ENCODE assay signal across 8 cellular contexts in genomic region chr2:216695401-216695821, GRCh38. TPM values are rescaled to one million over a fixed set of nuclear protein-coding genes. Genes with fewer than 3 reads are reported as not detected.
DNase-seq lines count a peak whose midpoint lies in the region; ATAC-seq and TF ChIP-seq lines count a peak whose summit lies in the region.

TSS of gene IGFBP5 (minus strand) at chr2:216695549. CDS start at chr2:216694775, 774 bp downstream.

- no peak for ATAC-seq in GM18858 (IDR thresholded peaks at IDR 0.05; ENCODE audit: unreplicated experiment)

- no peaks in the 10 kb centered on the region for H3K9me3 Mint-ChIP-seq in activated CD4-positive, alpha-beta T cell treated with anti-CD3 and anti-CD28 coated beads, Interleukin-2, amount 10 ng/mL, durations not matched to agents 24 days and 14 days

- DNase-seq in activated CD4-positive, alpha-beta T cell treated with anti-CD3 and anti-CD28 coated beads, Interleukin-2, amount 10 ng/mL, durations not matched to agents 24 days and 14 days: no peak
- DNase-seq in activated CD4-positive, alpha-beta T cell treated with anti-CD3 and anti-CD28 coated beads, Interleukin-2, amount 50 U/mL, for 48 hours: no peak
- DNase-seq in SHP77 (lab: John Stamatoyannopoulos, UW) (peak; percentile 89 to 90), epithelial cell of esophagus (ENCODE audit: low read depth) (peak; percentile 54), mesendoderm (peak; percentile 82), thyroid gland (peak; percentile 96 to 97), SW 1271 (lab: John Stamatoyannopoulos, UW) (no peak)

- no peaks in the 10 kb centered on the region for H3K36me3 ChIP-seq in mesendoderm (ENCODE audit: control insufficient read depth, insufficient read depth, low read length)
- no peaks in the 10 kb centered on the region for H3K36me3 ChIP-seq in thyroid gland

- peak within 1 kb of the TSS; percentile 54 for H3K56ac ChIP-seq in mesendoderm (ENCODE audit: low read length)

- H4K5ac ChIP-seq in mesendoderm (ENCODE audit: low read length): no peak within 1 kb of the TSS

- no peak within 1 kb of the TSS for H2BK5ac ChIP-seq in mesendoderm (ENCODE audit: low read length)

- no peaks in the 10 kb centered on the region for H3K79me2 ChIP-seq in mesendoderm (ENCODE audit: control insufficient read depth, insufficient read depth, low read length)

- no peak within 1 kb of the TSS for H3K4ac ChIP-seq in mesendoderm (ENCODE audit: low read depth, low read length)

- H3K9me3 ChIP-seq in thyroid gland: no peaks in the 10 kb centered on the region

- H3K4me3 ChIP-seq in epithelial cell of esophagus (ENCODE audit: low read length) (peak within 1 kb of the TSS; percentile 40), mesendoderm (ENCODE audit: low read length) (no peak within 1 kb of the TSS), thyroid gland (replicated peaks in 1 of 3) (peak within 1 kb of the TSS; percentile 72 to 81 (median 75))

- H4K8ac ChIP-seq in mesendoderm (ENCODE audit: low read depth, low read length): no peak within 1 kb of the TSS

- intact Hi-C loops in activated CD4-positive, alpha-beta T cell treated with anti-CD3 and anti-CD28 coated beads, Interleukin-2, amount 10 ng/mL, durations not matched to agents 24 days and 14 days (cut with micrococcal nuclease): loop anchor here (5.0 kb wide), 1 partner anchor 1017 kb away; no protein-coding TSS in a partner anchor
- intact Hi-C loops in thyroid gland (cut with DNase I): loop anchor here (5.0 to 10.0 kb wide), 4 partner anchors 287 to 817 kb away; no protein-coding TSS in a partner anchor

- no peaks in the 10 kb centered on the region for H3K36me3 Mint-ChIP-seq in activated CD4-positive, alpha-beta T cell treated with anti-CD3 and anti-CD28 coated beads, Interleukin-2, amount 10 ng/mL, durations not matched to agents 24 days and 14 days (ENCODE audit: low read depth)

- WGBS in mesendoderm (ENCODE audit: extremely low coverage, insufficient coverage, low lambda C conversion rate): no CpG with 5 or more reads among the region's 16 CpGs
- 3 to 5% methylated on average over 15 to 16 of the region's 16 CpGs for WGBS in thyroid gland, 2 donors

- H2AK5ac ChIP-seq in mesendoderm (ENCODE audit: low read length): no peak within 1 kb of the TSS

- no peak within 1 kb of the TSS for H3K27ac Mint-ChIP-seq in activated CD4-positive, alpha-beta T cell treated with anti-CD3 and anti-CD28 coated beads, Interleukin-2, amount 10 ng/mL, durations not matched to agents 24 days and 14 days

- peak; percentile 82 to 97 for TF ChIP-seq POLR2A in thyroid gland (IDR thresholded peaks at IDR 0.05)

- H3K79me1 ChIP-seq in mesendoderm (ENCODE audit: low read length): no peaks in the 10 kb centered on the region

- peak within 1 kb of the TSS; percentile 37 for H3K9ac ChIP-seq in mesendoderm (ENCODE audit: low read length)

- H3K4me1 ChIP-seq in mesendoderm (ENCODE audit: control insufficient read depth, low read depth, low read length) (peaks cover 10% of the 10 kb centered on the region), thyroid gland (peaks cover 27 to 51% of the 10 kb centered on the region in 2 donors)

- peak within 1 kb of the TSS; percentile 89 for H3K4me3 Mint-ChIP-seq in activated CD4-positive, alpha-beta T cell treated with anti-CD3 and anti-CD28 coated beads, Interleukin-2, amount 10 ng/mL, durations not matched to agents 24 days and 14 days

- no peak within 1 kb of the TSS for H2BK15ac ChIP-seq in mesendoderm (replicated peaks; ENCODE audit: low read depth)

- peak within 1 kb of the TSS; percentile 89 for H3K23ac ChIP-seq in mesendoderm (ENCODE audit: low read length)

- H3K27me3 Mint-ChIP-seq in activated CD4-positive, alpha-beta T cell treated with anti-CD3 and anti-CD28 coated beads, Interleukin-2, amount 10 ng/mL, durations not matched to agents 24 days and 14 days: peaks cover 61% of the 10 kb centered on the region

- peak within 1 kb of the TSS; percentile 79 for H3K4me2 ChIP-seq in mesendoderm (ENCODE audit: low read length)

- H3K18ac ChIP-seq in mesendoderm (ENCODE audit: low read length): no peak within 1 kb of the TSS

- H3K27ac ChIP-seq in mesendoderm (ENCODE audit: low read depth, low read length): no peak within 1 kb of the TSS
- peak within 1 kb of the TSS; percentile 83 to 94 (median 86) for H3K27ac ChIP-seq in thyroid gland

- TF ChIP-seq CTCF in epithelial cell of esophagus (IDR thresholded peaks at IDR 0.05; ENCODE audit: insufficient read depth, low read depth, low read length, missing control alignments) (no peak), thyroid gland (IDR thresholded peaks at IDR 0.05) (peak in 1 of 6 experiments; percentile 21)

- peaks cover 18% of the 10 kb centered on the region for H3K4me1 Mint-ChIP-seq in activated CD4-positive, alpha-beta T cell treated with anti-CD3 and anti-CD28 coated beads, Interleukin-2, amount 10 ng/mL, durations not matched to agents 24 days and 14 days

- H2BK120ac ChIP-seq in mesendoderm (ENCODE audit: low read depth, low read length): no peak within 1 kb of the TSS

- H3K27me3 ChIP-seq in mesendoderm (ENCODE audit: insufficient read depth, low read length, poor library complexity) (peaks cover 14% of the 10 kb centered on the region), thyroid gland (no peaks in the 10 kb centered on the region)

RNA-seq across cellular contexts. Expression of gene IGFBP5, which starts in this region (rescaled TPM):
- not detected in 2 replicates for total RNA-seq in activated CD4-positive, alpha-beta T cell treated with anti-CD3 and anti-CD28 coated beads, Interleukin-2, amount 10 ng/mL, durations not matched to agents 24 days and 14 days
- polyA plus RNA-seq in mesendoderm (2013, experiment 1 of 2): 0.35 TPM
- 0.32 TPM for polyA plus RNA-seq in mesendoderm (2013, experiment 2 of 2)
- 1,000 to 10,000 TPM in 1 of 4 donors, 100 to 1,000 TPM in 3; 704 to 1,519 (median 952) TPM for total RNA-seq in thyroid gland

Comparison
In these comparisons a context has a peak if more than half of its experiments do, and no peak if none do; other contexts are left out.
1. RNA of gene IGFBP5 (total RNA-seq): 704 to 1,519 TPM in thyroid gland; not detected in activated CD4-positive, alpha-beta T cell treated with anti-CD3 and anti-CD28 coated beads, Interleukin-2, amount 10 ng/mL, durations not matched to agents 24 days and 14 days; every median in the first group is over 100 times any median in the second.
2. DNase-seq: peak in SHP77 (2 of 2), epithelial cell of esophagus (single experiment), mesendoderm (single experiment) and thyroid gland (2 of 2); none in activated CD4-positive, alpha-beta T cell treated with anti-CD3 and anti-CD28 coated beads, Interleukin-2, amount 10 ng/mL, durations not matched to agents 24 days and 14 days (single experiment), activated CD4-positive, alpha-beta T cell treated with anti-CD3 and anti-CD28 coated beads, Interleukin-2, amount 50 U/mL, for 48 hours (0 of 2) and SW 1271 (0 of 2).